Comparison of ENCODE assay signal across 21 cellular contexts in the genomic region with DNA sequence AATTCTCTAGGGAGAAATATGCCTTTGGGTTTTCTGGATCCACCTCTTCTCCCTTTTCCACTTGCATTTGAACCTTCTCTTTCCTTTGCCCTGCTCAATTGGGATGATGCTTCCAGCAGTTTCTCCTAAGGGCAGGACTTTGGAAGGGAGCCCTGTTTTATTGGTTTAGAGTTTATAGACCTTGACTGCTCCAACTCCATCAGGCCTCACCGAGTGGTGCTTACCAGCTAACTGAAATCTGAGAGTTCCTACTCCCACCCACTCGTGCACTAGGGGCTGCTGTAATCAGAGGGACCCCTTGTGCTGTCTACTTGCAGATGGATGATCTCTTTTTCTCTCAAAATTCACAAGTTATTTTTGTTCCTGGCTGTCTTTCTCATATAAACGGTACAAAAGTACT.
"Had no signal": no experiment of that assay in that cellular context is flagged by ENCODE, and none has a peak within 500 bp of the region (broad histone marks: within the 10 kb centered on the region; RNA-seq: fewer than 3 reads in every experiment).

No MANE protein-coding gene starts in this region.

- H3K9me3 Mint-ChIP-seq: immature natural killer cell; stimulated activated memory B cell treated with anti-CD40 and anti-IgM and Interleukin-4, amounts not matched to agents 10 μg/mL and 1 μg/mL and 100 μg/mL, for 72 hours; stimulated activated naive CD8-positive, alpha-beta T cell treated with anti-CD3 and anti-CD28 coated beads, Interleukin-15, Interleukin-2, amounts not matched to agents 100 ng/mL and 50 ng/mL, for 24 hours had no signal

- H3K4me2 ChIP-seq: neural progenitor cell had no signal

- ATAC-seq: gastroesophageal sphincter; left cardiac atrium; naive thymus-derived CD8-positive, alpha-beta T cell; pancreas; right lobe of liver; stimulated activated memory B cell treated with anti-CD40 and anti-IgM and Interleukin-4, amounts not matched to agents 10 μg/mL and 1 μg/mL and 100 μg/mL, for 72 hours had no signal

- H3K4me3 ChIP-seq: colonic mucosa, esophagus squamous epithelium, gastroesophageal sphincter, neural progenitor cell, pancreas, prostate gland, right lobe of liver, tibial artery, upper lobe of left lung, vagina had no signal

- H2AFZ ChIP-seq: neural progenitor cell had no signal

- H3K36me3 ChIP-seq: colonic mucosa, esophagus squamous epithelium, gastroesophageal sphincter, neural progenitor cell, pancreas, prostate gland, right lobe of liver, tibial artery, upper lobe of left lung, vagina had no signal

- H3K27ac Mint-ChIP-seq: immature natural killer cell; neural progenitor cell; stimulated activated memory B cell treated with anti-CD40 and anti-IgM and Interleukin-4, amounts not matched to agents 10 μg/mL and 1 μg/mL and 100 μg/mL, for 72 hours; stimulated activated naive CD8-positive, alpha-beta T cell treated with anti-CD3 and anti-CD28 coated beads, Interleukin-15, Interleukin-2, amounts not matched to agents 100 ng/mL and 50 ng/mL, for 24 hours had no signal

- H3K4me3 Mint-ChIP-seq: immature natural killer cell; naive thymus-derived CD8-positive, alpha-beta T cell; neural progenitor cell; stimulated activated memory B cell treated with anti-CD40 and anti-IgM and Interleukin-4, amounts not matched to agents 10 μg/mL and 1 μg/mL and 100 μg/mL, for 72 hours; stimulated activated naive CD8-positive, alpha-beta T cell treated with anti-CD3 and anti-CD28 coated beads, Interleukin-15, Interleukin-2, amounts not matched to agents 100 ng/mL and 50 ng/mL, for 24 hours had no signal

- H3K9ac ChIP-seq: neural progenitor cell had no signal

- H3K27me3 Mint-ChIP-seq: naive thymus-derived CD8-positive, alpha-beta T cell; stimulated activated memory B cell treated with anti-CD40 and anti-IgM and Interleukin-4, amounts not matched to agents 10 μg/mL and 1 μg/mL and 100 μg/mL, for 72 hours; stimulated activated naive CD8-positive, alpha-beta T cell treated with anti-CD3 and anti-CD28 coated beads, Interleukin-15, Interleukin-2, amounts not matched to agents 100 ng/mL and 50 ng/mL, for 24 hours had no signal

- H3K27me3 ChIP-seq: colonic mucosa, esophagus squamous epithelium, gastroesophageal sphincter, neural progenitor cell, pancreas, right lobe of liver, tibial artery, upper lobe of left lung, vagina had no signal

- H3K4me1 ChIP-seq: colonic mucosa, esophagus squamous epithelium, pancreas, right lobe of liver, tibial artery, upper lobe of left lung, vagina had no signal

- FAIRE-seq: keratinocyte, pancreas had no signal

- H3K4me1 Mint-ChIP-seq: immature natural killer cell; naive thymus-derived CD8-positive, alpha-beta T cell; stimulated activated memory B cell treated with anti-CD40 and anti-IgM and Interleukin-4, amounts not matched to agents 10 μg/mL and 1 μg/mL and 100 μg/mL, for 72 hours had no signal

- H3K9me3 ChIP-seq: colonic mucosa, esophagus squamous epithelium, gastroesophageal sphincter, pancreas, prostate gland, right lobe of liver, tibial artery, upper lobe of left lung, vagina had no signal

- DNase-seq: colonic mucosa; dermis blood vessel endothelial cell; esophagus squamous epithelium; foreskin fibroblast; immature natural killer cell; left cardiac atrium; mesendoderm; naive thymus-derived CD8-positive, alpha-beta T cell; pancreas; right lobe of liver; stimulated activated CD4-positive, alpha-beta T cell treated with anti-CD3 and anti-CD28 coated beads, Interleukin-1b, Interleukin-23, amount 100 ng/mL, for 48 hours; stimulated activated CD4-positive, alpha-beta T cell treated with anti-CD3 and anti-CD28 coated beads, Interleukin-4, amount 100 ng/mL, for 24 hours; tibial artery; upper lobe of left lung had no signal

- H3K27ac ChIP-seq: colonic mucosa, esophagus squamous epithelium, gastroesophageal sphincter, neural progenitor cell, pancreas, right lobe of liver, tibial artery, upper lobe of left lung, vagina had no signal
